8 cellular contexts compared by ENCODE assay signal in genomic region chr3:132535575-132536441, GRCh38.
DNase-seq lines count a peak whose midpoint lies in the region; ATAC-seq and TF ChIP-seq lines count a peak whose summit lies in the region.

No MANE protein-coding gene starts in this region.

- no peak overlapping the region for H3K27ac Mint-ChIP-seq in activated naive CD8-positive, alpha-beta T cell treated with anti-CD3 and anti-CD28 coated beads, Interleukin-2, amount 10 ng/mL, durations not matched to agents 7 days and 5 days

- TF ChIP-seq POLR2A in heart left ventricle (IDR thresholded peaks at IDR 0.05): no peak

- H3K27me3 Mint-ChIP-seq in activated naive CD8-positive, alpha-beta T cell treated with anti-CD3 and anti-CD28 coated beads, Interleukin-2, amount 10 ng/mL, durations not matched to agents 7 days and 5 days: no peaks in the 10 kb centered on the region

- WGBS in heart left ventricle, 4 donors: 54 to 61% (median 55%) methylated on average over 7 of the region's 7 CpGs
- 59 to 69% (median 68%) methylated on average over 7 of the region's 7 CpGs for WGBS in psoas muscle, 3 donors

- H3K36me3 ChIP-seq in SJSA1: peaks cover 55% of the 10 kb centered on the region
- peaks cover 0 to 95% (median 82%) of the 10 kb centered on the region in 9 donors for H3K36me3 ChIP-seq in heart left ventricle
- peaks cover 14 to 91% of the 10 kb centered on the region in 2 donors for H3K36me3 ChIP-seq in psoas muscle (ENCODE audit: insufficient read depth in 1 of 2, low read depth in 1 of 2)

- intact Hi-C loops in heart left ventricle (cut with DNase I): loop anchor here (1.0 to 2.0 kb wide), 3 partner anchors 105 to 107 kb away; no protein-coding TSS in a partner anchor
- intact Hi-C loops in psoas muscle (cut with DNase I): loop anchor here (2.0 to 5.0 kb wide), 2 partner anchors 106 to 107 kb away; no protein-coding TSS in a partner anchor

- no peaks in the 10 kb centered on the region for H3K9me3 Mint-ChIP-seq in activated naive CD8-positive, alpha-beta T cell treated with anti-CD3 and anti-CD28 coated beads, Interleukin-2, amount 10 ng/mL, durations not matched to agents 7 days and 5 days

- H3K4me1 ChIP-seq in SJSA1 (replicated peaks): peaks cover 20% of the 10 kb centered on the region
- peaks cover 0 to 7% (median 0%) of the 10 kb centered on the region in 12 donors for H3K4me1 ChIP-seq in heart left ventricle
- H3K4me1 ChIP-seq in psoas muscle: no peaks in the 10 kb centered on the region

- TF ChIP-seq CTCF in heart left ventricle (IDR thresholded peaks at IDR 0.05): peak; percentile 56 to 78 (median 70)
- TF ChIP-seq CTCF in psoas muscle (IDR thresholded peaks at IDR 0.05): peak; percentile 72

- DNase-seq in NOMO-1 (lab: John Stamatoyannopoulos, UW; ENCODE audit: unreplicated experiment in 2 of 2): peak; percentile 7 to 60
- no peak for DNase-seq in NOMO-1 treated with dmso at 0.1 percent for 144 hours (lab: John Stamatoyannopoulos, UW; ENCODE audit: unreplicated experiment)
- DNase-seq in LHCN-M2 (ENCODE audit: low read depth): peak; percentile 78
- DNase-seq in SJSA1 (ENCODE audit: low read depth in 1 of 2, low spot score in 2 of 2): peak; percentile 55 to 70
- DNase-seq in activated naive CD8-positive, alpha-beta T cell treated with anti-CD3 and anti-CD28 coated beads, Interleukin-2, amount 10 ng/mL, durations not matched to agents 7 days and 5 days: peak; percentile 36
- peak in 4 of 5 donors; percentile 49 to 66 (median 62) for DNase-seq in heart left ventricle
- DNase-seq in psoas muscle: peak in 1 of 2 donors; percentile 38

- peak; percentile 45 for ATAC-seq in activated naive CD8-positive, alpha-beta T cell treated with anti-CD3 and anti-CD28 coated beads, Interleukin-2, amount 10 ng/mL, durations not matched to agents 7 days and 5 days (ENCODE audit: low read depth)
- ATAC-seq in heart left ventricle (peak in 3 of 4 donors; percentile 88 to 90 (median 88)), psoas muscle (peak; percentile 65 to 91 (median 72)), HG02623 (IDR thresholded peaks at IDR 0.05; ENCODE audit: unreplicated experiment) (no peak)

- H3K4me3 ChIP-seq in SJSA1 (no peak overlapping the region), heart left ventricle (no peak overlapping the region), psoas muscle (no peak overlapping the region)

- H3K4me1 Mint-ChIP-seq in activated naive CD8-positive, alpha-beta T cell treated with anti-CD3 and anti-CD28 coated beads, Interleukin-2, amount 10 ng/mL, durations not matched to agents 7 days and 5 days: peaks cover 3% of the 10 kb centered on the region

- POLR2A ChIA-PET in activated naive CD8-positive, alpha-beta T cell treated with anti-CD3 and anti-CD28 coated beads, Interleukin-2, amount 10 ng/mL, durations not matched to agents 7 days and 5 days (lab: Charles Lee): no interaction called here

- H3K4me3 Mint-ChIP-seq in activated naive CD8-positive, alpha-beta T cell treated with anti-CD3 and anti-CD28 coated beads, Interleukin-2, amount 10 ng/mL, durations not matched to agents 7 days and 5 days: no peak overlapping the region

- H3K27me3 ChIP-seq in SJSA1 (replicated peaks) (no peaks in the 10 kb centered on the region), heart left ventricle (no peaks in the 10 kb centered on the region), psoas muscle (ENCODE audit: insufficient read depth in 3 of 3, low read length in 2 of 3) (no peaks in the 10 kb centered on the region)

- peak overlapping the region; percentile 31; the same call in 1 of the 2 replicates for H3K27ac ChIP-seq in SJSA1
- peak overlapping the region in 1 of 12 donors; percentile 26 for H3K27ac ChIP-seq in heart left ventricle
- no peak overlapping the region for H3K27ac ChIP-seq in psoas muscle

- H3K9me3 ChIP-seq in SJSA1 (replicated peaks) (no peaks in the 10 kb centered on the region), heart left ventricle (no peaks in the 10 kb centered on the region), psoas muscle (no peaks in the 10 kb centered on the region)

- peaks cover 7% of the 10 kb centered on the region for H3K36me3 Mint-ChIP-seq in activated naive CD8-positive, alpha-beta T cell treated with anti-CD3 and anti-CD28 coated beads, Interleukin-2, amount 10 ng/mL, durations not matched to agents 7 days and 5 days
